Comparison of ENCODE assay signal across 17 cellular contexts in the genomic region with DNA sequence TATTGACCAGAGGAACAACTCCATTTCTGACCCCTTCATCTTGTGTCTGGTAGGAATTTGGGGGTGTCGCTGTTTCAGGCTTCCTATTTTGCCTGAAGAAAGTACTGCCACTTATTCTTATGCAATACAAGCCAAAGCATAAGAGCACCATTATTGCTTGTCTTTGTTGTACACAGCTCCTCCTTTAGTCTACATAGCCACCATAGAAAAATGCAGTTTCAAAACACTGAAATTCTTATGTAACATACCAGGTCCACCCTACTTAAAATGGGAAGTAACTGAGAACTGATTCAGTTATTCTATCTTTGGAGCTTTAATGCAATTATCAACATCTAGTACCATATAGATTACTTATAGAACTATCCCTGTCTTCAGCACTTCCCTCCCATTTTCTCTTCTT.
"Had no signal": no experiment of that assay in that cellular context is flagged by ENCODE, and none has a peak within 500 bp of the region (broad histone marks: within the 10 kb centered on the region; RNA-seq: fewer than 3 reads in every experiment).

No MANE protein-coding gene starts in this region.

- H3K36me3 ChIP-seq: prostate gland, suprapubic skin had no signal

- H3K27me3 ChIP-seq: cardiac muscle cell, dorsolateral prefrontal cortex, suprapubic skin had no signal

- DNase-seq: activated CD4-positive, alpha-beta T cell treated with anti-CD3 and anti-CD28 coated beads for 4 hours; activated naive CD4-positive, alpha-beta T cell treated with anti-CD3 and anti-CD28 coated beads for 36 hours; dorsolateral prefrontal cortex; endodermal cell; left colon; right cardiac atrium; small intestine; stimulated activated CD4-positive, alpha-beta T cell treated with anti-CD3 and anti-CD28 coated beads, Interleukin-4, amount 100 ng/mL, for 24 hours; stimulated activated naive CD4-positive, alpha-beta T cell had no signal

- H3K4me1 ChIP-seq: prostate gland, suprapubic skin had no signal

- H3K27ac Mint-ChIP-seq: activated naive CD4-positive, alpha-beta T cell treated with anti-CD3 and anti-CD28 coated beads for 36 hours; endodermal cell; mesothelial cell of epicardium; T-helper 1 cell treated with Interleukin-12 subunit alpha and Interleukin-12 subunit beta and Interleukin-4 antibody, amounts not matched to agents 30 μg/mL and 1 μg/mL, for 36 hours; WTC11 had no signal

- H3K9me3 ChIP-seq: prostate gland, suprapubic skin had no signal

- H3K4me3 Mint-ChIP-seq: activated naive CD4-positive, alpha-beta T cell treated with anti-CD3 and anti-CD28 coated beads for 36 hours; endodermal cell; mesothelial cell of epicardium; neural crest cell; T-helper 1 cell treated with Interleukin-12 subunit alpha and Interleukin-12 subunit beta and Interleukin-4 antibody, amounts not matched to agents 30 μg/mL and 1 μg/mL, for 36 hours; WTC11 had no signal

- H3K27ac ChIP-seq: cardiac muscle cell, dorsolateral prefrontal cortex, prostate gland, suprapubic skin had no signal

- H3K4me3 ChIP-seq: cardiac muscle cell, dorsolateral prefrontal cortex, lung, prostate gland, suprapubic skin had no signal

- H3K9me3 Mint-ChIP-seq: activated naive CD4-positive, alpha-beta T cell treated with anti-CD3 and anti-CD28 coated beads for 36 hours; endodermal cell; neural crest cell; T-helper 1 cell treated with Interleukin-12 subunit alpha and Interleukin-12 subunit beta and Interleukin-4 antibody, amounts not matched to agents 30 μg/mL and 1 μg/mL, for 36 hours; WTC11 had no signal

- ATAC-seq: left colon, right cardiac atrium, WTC11 had no signal

- H3K4me1 Mint-ChIP-seq: endodermal cell, mesothelial cell of epicardium, neural crest cell had no signal

- H3K36me3 Mint-ChIP-seq: WTC11 had no signal
